ENCODE assay signal across 1 cellular context in the genomic region with DNA sequence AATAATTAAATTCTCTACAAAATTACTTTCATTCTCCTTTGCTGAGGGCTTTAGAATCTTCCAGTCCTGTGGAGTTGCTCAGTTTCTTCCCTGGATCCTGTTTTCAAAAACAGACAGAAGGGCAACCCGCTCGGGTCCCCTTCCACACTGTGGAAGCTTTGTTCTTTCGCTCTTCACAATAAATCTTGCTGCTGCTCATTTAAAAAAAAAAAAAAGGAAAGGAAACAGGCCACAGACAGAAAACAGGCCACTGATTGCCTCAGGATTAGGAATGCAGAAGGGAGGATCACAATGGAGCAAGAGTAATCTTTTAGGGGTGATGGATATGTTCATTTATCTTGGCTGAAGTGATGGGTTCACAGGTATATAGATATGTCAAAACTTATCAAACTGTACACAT.
TF ChIP-seq lines count a peak whose summit lies in the region.

No MANE protein-coding gene starts in this region.

TF ChIP-seq in GM23338, 12 proteins besides CTCF, POLR2A, EP300 and RAD21 (continued from another document):
- TF ChIP-seq, protein P1, sequence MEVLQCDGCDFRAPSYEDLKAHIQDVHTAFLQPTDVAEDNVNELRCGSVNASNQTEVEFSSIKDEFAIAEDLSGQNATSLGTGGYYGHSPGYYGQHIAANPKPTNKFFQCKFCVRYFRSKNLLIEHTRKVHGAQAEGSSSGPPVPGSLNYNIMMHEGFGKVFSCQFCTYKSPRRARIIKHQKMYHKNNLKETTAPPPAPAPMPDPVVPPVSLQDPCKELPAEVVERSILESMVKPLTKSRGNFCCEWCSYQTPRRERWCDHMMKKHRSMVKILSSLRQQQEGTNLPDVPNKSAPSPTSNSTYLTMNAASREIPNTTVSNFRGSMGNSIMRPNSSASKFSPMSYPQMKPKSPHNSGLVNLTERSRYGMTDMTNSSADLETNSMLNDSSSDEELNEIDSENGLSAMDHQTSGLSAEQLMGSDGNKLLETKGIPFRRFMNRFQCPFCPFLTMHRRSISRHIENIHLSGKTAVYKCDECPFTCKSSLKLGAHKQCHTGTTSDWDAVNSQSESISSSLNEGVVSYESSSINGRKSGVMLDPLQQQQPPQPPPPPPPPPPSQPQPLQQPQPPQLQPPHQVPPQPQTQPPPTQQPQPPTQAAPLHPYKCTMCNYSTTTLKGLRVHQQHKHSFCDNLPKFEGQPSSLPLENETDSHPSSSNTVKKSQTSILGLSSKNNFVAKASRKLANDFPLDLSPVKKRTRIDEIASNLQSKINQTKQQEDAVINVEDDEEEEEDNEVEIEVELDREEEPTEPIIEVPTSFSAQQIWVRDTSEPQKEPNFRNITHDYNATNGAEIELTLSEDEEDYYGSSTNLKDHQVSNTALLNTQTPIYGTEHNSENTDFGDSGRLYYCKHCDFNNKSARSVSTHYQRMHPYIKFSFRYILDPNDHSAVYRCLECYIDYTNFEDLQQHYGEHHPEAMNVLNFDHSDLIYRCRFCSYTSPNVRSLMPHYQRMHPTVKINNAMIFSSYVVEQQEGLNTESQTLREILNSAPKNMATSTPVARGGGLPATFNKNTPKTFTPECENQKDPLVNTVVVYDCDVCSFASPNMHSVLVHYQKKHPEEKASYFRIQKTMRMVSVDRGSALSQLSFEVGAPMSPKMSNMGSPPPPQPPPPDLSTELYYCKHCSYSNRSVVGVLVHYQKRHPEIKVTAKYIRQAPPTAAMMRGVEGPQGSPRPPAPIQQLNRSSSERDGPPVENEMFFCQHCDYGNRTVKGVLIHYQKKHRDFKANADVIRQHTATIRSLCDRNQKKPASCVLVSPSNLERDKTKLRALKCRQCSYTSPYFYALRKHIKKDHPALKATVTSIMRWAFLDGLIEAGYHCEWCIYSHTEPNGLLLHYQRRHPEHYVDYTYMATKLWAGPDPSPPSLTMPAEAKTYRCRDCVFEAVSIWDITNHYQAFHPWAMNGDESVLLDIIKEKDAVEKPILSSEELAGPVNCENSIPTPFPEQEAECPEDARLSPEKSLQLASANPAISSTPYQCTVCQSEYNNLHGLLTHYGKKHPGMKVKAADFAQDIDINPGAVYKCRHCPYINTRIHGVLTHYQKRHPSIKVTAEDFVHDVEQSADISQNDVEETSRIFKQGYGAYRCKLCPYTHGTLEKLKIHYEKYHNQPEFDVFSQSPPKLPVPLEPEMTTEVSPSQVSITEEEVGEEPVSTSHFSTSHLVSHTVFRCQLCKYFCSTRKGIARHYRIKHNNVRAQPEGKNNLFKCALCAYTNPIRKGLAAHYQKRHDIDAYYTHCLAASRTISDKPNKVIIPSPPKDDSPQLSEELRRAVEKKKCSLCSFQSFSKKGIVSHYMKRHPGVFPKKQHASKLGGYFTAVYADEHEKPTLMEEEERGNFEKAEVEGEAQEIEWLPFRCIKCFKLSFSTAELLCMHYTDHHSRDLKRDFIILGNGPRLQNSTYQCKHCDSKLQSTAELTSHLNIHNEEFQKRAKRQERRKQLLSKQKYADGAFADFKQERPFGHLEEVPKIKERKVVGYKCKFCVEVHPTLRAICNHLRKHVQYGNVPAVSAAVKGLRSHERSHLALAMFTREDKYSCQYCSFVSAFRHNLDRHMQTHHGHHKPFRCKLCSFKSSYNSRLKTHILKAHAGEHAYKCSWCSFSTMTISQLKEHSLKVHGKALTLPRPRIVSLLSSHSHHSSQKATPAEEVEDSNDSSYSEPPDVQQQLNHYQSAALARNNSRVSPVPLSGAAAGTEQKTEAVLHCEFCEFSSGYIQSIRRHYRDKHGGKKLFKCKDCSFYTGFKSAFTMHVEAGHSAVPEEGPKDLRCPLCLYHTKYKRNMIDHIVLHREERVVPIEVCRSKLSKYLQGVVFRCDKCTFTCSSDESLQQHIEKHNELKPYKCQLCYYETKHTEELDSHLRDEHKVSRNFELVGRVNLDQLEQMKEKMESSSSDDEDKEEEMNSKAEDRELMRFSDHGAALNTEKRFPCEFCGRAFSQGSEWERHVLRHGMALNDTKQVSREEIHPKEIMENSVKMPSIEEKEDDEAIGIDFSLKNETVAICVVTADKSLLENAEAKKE (CRISPR knock-in tag; IDR thresholded peaks at IDR 0.05) = no peak
- TF ChIP-seq NANOG (IDR thresholded peaks at IDR 0.05; ENCODE audit: borderline replicate concordance) (no peak), CREB1 (CRISPR knock-in tag; IDR thresholded peaks at IDR 0.05; ENCODE audit: low read depth) (no peak), EZH2 (IDR thresholded peaks at IDR 0.05; ENCODE audit: low read depth, unreplicated experiment) (no peak), ZNF114 (CRISPR knock-in tag; IDR thresholded peaks at IDR 0.05) (no peak), EZH2phosphoT487 (IDR thresholded peaks at IDR 0.05; ENCODE audit: unreplicated experiment) (no peak)
- TF ChIP-seq, protein P2, sequence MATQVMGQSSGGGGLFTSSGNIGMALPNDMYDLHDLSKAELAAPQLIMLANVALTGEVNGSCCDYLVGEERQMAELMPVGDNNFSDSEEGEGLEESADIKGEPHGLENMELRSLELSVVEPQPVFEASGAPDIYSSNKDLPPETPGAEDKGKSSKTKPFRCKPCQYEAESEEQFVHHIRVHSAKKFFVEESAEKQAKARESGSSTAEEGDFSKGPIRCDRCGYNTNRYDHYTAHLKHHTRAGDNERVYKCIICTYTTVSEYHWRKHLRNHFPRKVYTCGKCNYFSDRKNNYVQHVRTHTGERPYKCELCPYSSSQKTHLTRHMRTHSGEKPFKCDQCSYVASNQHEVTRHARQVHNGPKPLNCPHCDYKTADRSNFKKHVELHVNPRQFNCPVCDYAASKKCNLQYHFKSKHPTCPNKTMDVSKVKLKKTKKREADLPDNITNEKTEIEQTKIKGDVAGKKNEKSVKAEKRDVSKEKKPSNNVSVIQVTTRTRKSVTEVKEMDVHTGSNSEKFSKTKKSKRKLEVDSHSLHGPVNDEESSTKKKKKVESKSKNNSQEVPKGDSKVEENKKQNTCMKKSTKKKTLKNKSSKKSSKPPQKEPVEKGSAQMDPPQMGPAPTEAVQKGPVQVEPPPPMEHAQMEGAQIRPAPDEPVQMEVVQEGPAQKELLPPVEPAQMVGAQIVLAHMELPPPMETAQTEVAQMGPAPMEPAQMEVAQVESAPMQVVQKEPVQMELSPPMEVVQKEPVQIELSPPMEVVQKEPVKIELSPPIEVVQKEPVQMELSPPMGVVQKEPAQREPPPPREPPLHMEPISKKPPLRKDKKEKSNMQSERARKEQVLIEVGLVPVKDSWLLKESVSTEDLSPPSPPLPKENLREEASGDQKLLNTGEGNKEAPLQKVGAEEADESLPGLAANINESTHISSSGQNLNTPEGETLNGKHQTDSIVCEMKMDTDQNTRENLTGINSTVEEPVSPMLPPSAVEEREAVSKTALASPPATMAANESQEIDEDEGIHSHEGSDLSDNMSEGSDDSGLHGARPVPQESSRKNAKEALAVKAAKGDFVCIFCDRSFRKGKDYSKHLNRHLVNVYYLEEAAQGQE (IDR thresholded peaks at IDR 0.05; ENCODE audit: unreplicated experiment) = no peak
